In genomic region chr11:6655020-6655789, GRCh38 we compare ENCODE assay signal across 8 cellular contexts. TPM values are rescaled to one million over a fixed set of nuclear protein-coding genes. Genes with fewer than 3 reads are reported as not detected.
DNase-seq lines count a peak whose midpoint lies in the region; ATAC-seq and TF ChIP-seq lines count a peak whose summit lies in the region.

No MANE protein-coding gene starts in this region.

- no peaks in the 10 kb centered on the region for H3K27me3 Mint-ChIP-seq in activated naive CD4-positive, alpha-beta T cell treated with anti-CD3 and anti-CD28 coated beads for 36 hours (ENCODE audit: low read depth)
- peaks cover 16% of the 10 kb centered on the region for H3K27me3 Mint-ChIP-seq in activated T-helper 2 cell treated with anti-CD3 and anti-CD28 coated beads, Interferon-gamma antibody, Interleukin-2, Interleukin-4, amounts not matched to agents 10 μg/mL and 5 μg/mL and 100 μg/mL, durations not matched to agents 14 hours and 24 hours and 36 hours (ENCODE audit: low read depth)

- H3K9ac ChIP-seq in iPS-15b (ENCODE audit: low read depth, low read length) = no peak overlapping the region

- H3K27me3 ChIP-seq in iPS-15b (ENCODE audit: control insufficient read depth, insufficient read depth, low read length) = peaks cover 43% of the 10 kb centered on the region

- no peaks in the 10 kb centered on the region for H3K9me3 ChIP-seq in iPS-15b (ENCODE audit: control insufficient read depth, insufficient read depth, low read length)

- H3K36me3 Mint-ChIP-seq in activated naive CD4-positive, alpha-beta T cell treated with anti-CD3 and anti-CD28 coated beads for 36 hours (ENCODE audit: low read depth) = no peaks in the 10 kb centered on the region
- H3K36me3 Mint-ChIP-seq in activated T-helper 2 cell treated with anti-CD3 and anti-CD28 coated beads, Interferon-gamma antibody, Interleukin-2, Interleukin-4, amounts not matched to agents 10 μg/mL and 5 μg/mL and 100 μg/mL, durations not matched to agents 14 hours and 24 hours and 36 hours (ENCODE audit: low read depth) = peaks cover 3% of the 10 kb centered on the region

- no peaks in the 10 kb centered on the region for H3K9me3 Mint-ChIP-seq in activated naive CD4-positive, alpha-beta T cell treated with anti-CD3 and anti-CD28 coated beads for 36 hours
- no peaks in the 10 kb centered on the region for H3K9me3 Mint-ChIP-seq in activated T-helper 2 cell treated with anti-CD3 and anti-CD28 coated beads, Interferon-gamma antibody, Interleukin-2, Interleukin-4, amounts not matched to agents 10 μg/mL and 5 μg/mL and 100 μg/mL, durations not matched to agents 14 hours and 24 hours and 36 hours

- no peaks in the 10 kb centered on the region for H3K36me3 ChIP-seq in iPS-15b (ENCODE audit: control insufficient read depth, insufficient read depth, low read length)

- no peak for DNase-seq in HFF-Myc (ENCODE audit: extremely low read depth, low read depth)
- peak; percentile 46 for DNase-seq in activated naive CD4-positive, alpha-beta T cell treated with anti-CD3 and anti-CD28 coated beads for 36 hours
- peak; percentile 30 to 41 for DNase-seq in stimulated activated CD4-positive, alpha-beta T cell treated with anti-CD3 and anti-CD28 coated beads, Interleukin-2, amount 100 ng/mL, for 24 hours
- no peak for DNase-seq in middle frontal gyrus (ENCODE audit: extremely low spot score, low spot score)
- DNase-seq in activated T-helper 2 cell treated with anti-CD3 and anti-CD28 coated beads, Interferon-gamma antibody, Interleukin-2, Interleukin-4, amounts not matched to agents 10 μg/mL and 5 μg/mL and 100 μg/mL, durations not matched to agents 14 hours and 24 hours and 36 hours (ENCODE audit: low spot score) = no peak
- no peak for DNase-seq in globus pallidus (ENCODE audit: low spot score)

- no peak overlapping the region for H3K4me3 Mint-ChIP-seq in activated naive CD4-positive, alpha-beta T cell treated with anti-CD3 and anti-CD28 coated beads for 36 hours
- no peak overlapping the region for H3K4me3 Mint-ChIP-seq in activated T-helper 2 cell treated with anti-CD3 and anti-CD28 coated beads, Interferon-gamma antibody, Interleukin-2, Interleukin-4, amounts not matched to agents 10 μg/mL and 5 μg/mL and 100 μg/mL, durations not matched to agents 14 hours and 24 hours and 36 hours (ENCODE audit: low read depth)

- TF ChIP-seq CTCF in HFF-Myc (IDR thresholded peaks at IDR 0.05; ENCODE audit: low read depth, low read length, missing control alignments) = no peak

- CTCF ChIA-PET in activated naive CD4-positive, alpha-beta T cell treated with anti-CD3 and anti-CD28 coated beads for 36 hours (lab: Charles Lee) = interaction anchor here (1.0 kb wide), 1 partner anchor 10 kb away, joined by 3 read pairs; no protein-coding TSS in a partner anchor

- no peak for ATAC-seq in GM18873 (IDR thresholded peaks at IDR 0.05; ENCODE audit: low FRiP score, unreplicated experiment)

- intact Hi-C loops in activated naive CD4-positive, alpha-beta T cell treated with anti-CD3 and anti-CD28 coated beads for 36 hours (cut with micrococcal nuclease) = loop anchor here (2.0 kb wide), 1 partner anchor 16 kb away; no protein-coding TSS in a partner anchor
- intact Hi-C loops in activated T-helper 2 cell treated with anti-CD3 and anti-CD28 coated beads, Interferon-gamma antibody, Interleukin-2, Interleukin-4, amounts not matched to agents 10 μg/mL and 5 μg/mL and 100 μg/mL, durations not matched to agents 14 hours and 24 hours and 36 hours (cut with micrococcal nuclease) = no loop called here

- peaks cover 3% of the 10 kb centered on the region for H3K4me1 Mint-ChIP-seq in activated naive CD4-positive, alpha-beta T cell treated with anti-CD3 and anti-CD28 coated beads for 36 hours (ENCODE audit: low read depth)
- H3K4me1 Mint-ChIP-seq in activated T-helper 2 cell treated with anti-CD3 and anti-CD28 coated beads, Interferon-gamma antibody, Interleukin-2, Interleukin-4, amounts not matched to agents 10 μg/mL and 5 μg/mL and 100 μg/mL, durations not matched to agents 14 hours and 24 hours and 36 hours (ENCODE audit: low read depth) = peaks cover 3% of the 10 kb centered on the region

- peak overlapping the region; percentile 34 for H3K4me3 ChIP-seq in HFF-Myc (replicated peaks; ENCODE audit: low read depth, low read length)
- peak overlapping the region; percentile 60 for H3K4me3 ChIP-seq in iPS-15b (ENCODE audit: low read depth, low read length)

- peaks cover 15% of the 10 kb centered on the region for H3K4me1 ChIP-seq in iPS-15b (ENCODE audit: control insufficient read depth, insufficient read depth, low read length)

- no peak overlapping the region for H3K27ac Mint-ChIP-seq in activated naive CD4-positive, alpha-beta T cell treated with anti-CD3 and anti-CD28 coated beads for 36 hours
- H3K27ac Mint-ChIP-seq in activated T-helper 2 cell treated with anti-CD3 and anti-CD28 coated beads, Interferon-gamma antibody, Interleukin-2, Interleukin-4, amounts not matched to agents 10 μg/mL and 5 μg/mL and 100 μg/mL, durations not matched to agents 14 hours and 24 hours and 36 hours = no peak overlapping the region

RNA-seq across cellular contexts. Expression of gene DCHS1, which starts 0.4 kb away (rescaled TPM):
- under 1 TPM; 0.79 to 0.88 TPM for total RNA-seq in activated naive CD4-positive, alpha-beta T cell treated with anti-CD3 and anti-CD28 coated beads for 36 hours
- 0.51 and 0.57 TPM in 2 replicates for total RNA-seq in activated T-helper 2 cell treated with anti-CD3 and anti-CD28 coated beads, Interferon-gamma antibody, Interleukin-2, Interleukin-4, amounts not matched to agents 10 μg/mL and 5 μg/mL and 100 μg/mL, durations not matched to agents 14 hours and 24 hours and 36 hours

RNA-seq across cellular contexts. Expression of gene MRPL17, which starts 27.9 kb away (rescaled TPM):
- total RNA-seq in activated naive CD4-positive, alpha-beta T cell treated with anti-CD3 and anti-CD28 coated beads for 36 hours = 100 to 1,000 TPM in 1 of 2 experiments, 10 to 100 TPM in 1; 99.7 to 102 TPM
- 103 and 108 TPM in 2 replicates for total RNA-seq in activated T-helper 2 cell treated with anti-CD3 and anti-CD28 coated beads, Interferon-gamma antibody, Interleukin-2, Interleukin-4, amounts not matched to agents 10 μg/mL and 5 μg/mL and 100 μg/mL, durations not matched to agents 14 hours and 24 hours and 36 hours

RNA-seq across cellular contexts. Expression of gene TPP1, which starts 36.0 kb away (rescaled TPM):
- 10 to 100 TPM; 25.7 to 28.5 TPM for total RNA-seq in activated naive CD4-positive, alpha-beta T cell treated with anti-CD3 and anti-CD28 coated beads for 36 hours
- 36.2 and 39.1 TPM in 2 replicates for total RNA-seq in activated T-helper 2 cell treated with anti-CD3 and anti-CD28 coated beads, Interferon-gamma antibody, Interleukin-2, Interleukin-4, amounts not matched to agents 10 μg/mL and 5 μg/mL and 100 μg/mL, durations not matched to agents 14 hours and 24 hours and 36 hours

RNA-seq across cellular contexts. Expression of gene TAF10, which starts 43.2 kb away (rescaled TPM):
- total RNA-seq in activated naive CD4-positive, alpha-beta T cell treated with anti-CD3 and anti-CD28 coated beads for 36 hours = 100 to 1,000 TPM; 151 to 156 TPM
- total RNA-seq in activated T-helper 2 cell treated with anti-CD3 and anti-CD28 coated beads, Interferon-gamma antibody, Interleukin-2, Interleukin-4, amounts not matched to agents 10 μg/mL and 5 μg/mL and 100 μg/mL, durations not matched to agents 14 hours and 24 hours and 36 hours = 134 and 142 TPM in 2 replicates

RNA-seq across cellular contexts. Expression of gene ILK, which starts 51.6 kb away (rescaled TPM):
- 10 to 100 TPM; 65.2 to 65.7 TPM for total RNA-seq in activated naive CD4-positive, alpha-beta T cell treated with anti-CD3 and anti-CD28 coated beads for 36 hours
- total RNA-seq in activated T-helper 2 cell treated with anti-CD3 and anti-CD28 coated beads, Interferon-gamma antibody, Interleukin-2, Interleukin-4, amounts not matched to agents 10 μg/mL and 5 μg/mL and 100 μg/mL, durations not matched to agents 14 hours and 24 hours and 36 hours = 99.5 and 105 TPM in 2 replicates

Comparison
In these comparisons a context has a peak if more than half of its experiments do, and no peak if none do; other contexts are left out.
1. DNase-seq: peak in activated naive CD4-positive, alpha-beta T cell treated with anti-CD3 and anti-CD28 coated beads for 36 hours (single experiment) and stimulated activated CD4-positive, alpha-beta T cell treated with anti-CD3 and anti-CD28 coated beads, Interleukin-2, amount 100 ng/mL, for 24 hours (2 of 2); none in HFF-Myc (single experiment), middle frontal gyrus (single experiment), activated T-helper 2 cell treated with anti-CD3 and anti-CD28 coated beads, Interferon-gamma antibody, Interleukin-2, Interleukin-4, amounts not matched to agents 10 μg/mL and 5 μg/mL and 100 μg/mL, durations not matched to agents 14 hours and 24 hours and 36 hours (single experiment) and globus pallidus (single experiment).